2 cellular contexts compared by ENCODE assay signal in the genomic region with DNA sequence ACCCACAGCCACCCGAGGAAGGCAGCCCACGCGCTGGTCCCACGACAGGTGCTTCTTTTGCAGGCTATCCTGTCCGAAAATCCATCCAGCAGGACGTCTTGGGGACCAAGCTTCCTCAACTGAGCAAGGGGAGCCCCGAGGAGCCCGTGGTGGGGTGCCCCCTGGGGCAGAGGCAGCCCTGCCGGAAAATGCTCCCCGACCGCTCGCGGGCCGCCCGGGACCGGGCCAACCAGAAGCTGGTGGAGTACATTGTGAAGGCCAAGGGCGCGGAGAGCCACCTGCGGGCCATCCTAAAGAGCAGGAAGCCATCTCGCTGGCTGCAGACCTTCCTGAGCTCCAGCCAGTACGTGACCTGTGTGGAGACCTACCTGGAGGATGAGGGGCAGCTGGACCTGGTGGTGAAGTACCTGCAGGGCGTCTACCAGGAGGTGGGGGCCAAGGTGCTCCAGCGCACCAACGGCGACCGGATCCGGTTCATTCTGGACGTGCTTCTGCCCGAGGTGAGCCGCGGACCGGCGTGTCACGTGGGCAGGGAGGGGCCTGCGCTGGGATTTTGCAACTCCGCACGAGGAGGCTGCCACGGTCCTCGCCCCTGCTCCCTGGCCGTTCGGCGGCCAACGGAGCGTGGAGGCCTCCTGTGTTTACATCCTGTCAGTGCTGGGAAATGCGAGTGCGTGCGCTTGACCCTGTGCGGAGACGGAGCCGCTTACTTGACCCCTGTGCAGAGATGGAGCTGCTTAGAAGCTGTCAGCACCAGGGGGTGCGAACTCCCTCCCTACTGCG.
TF ChIP-seq lines count a peak whose summit lies in the region.

No MANE protein-coding gene starts in this region.

TF ChIP-seq in K562, 482 proteins besides CTCF, POLR2A, EP300 and RAD21:
- no peak for TF ChIP-seq TEAD4 (IDR thresholded peaks at IDR 0.05; ENCODE audit: low read length)
- no peak for TF ChIP-seq TEAD4 (CRISPR knock-in tag; IDR thresholded peaks at IDR 0.05; ENCODE audit: borderline replicate concordance)
- TF ChIP-seq NEUROD1 (IDR thresholded peaks at IDR 0.05; ENCODE audit: borderline replicate concordance, low read depth, low read length, partially characterized antibody), result no peak
- TF ChIP-seq, protein P1, sequence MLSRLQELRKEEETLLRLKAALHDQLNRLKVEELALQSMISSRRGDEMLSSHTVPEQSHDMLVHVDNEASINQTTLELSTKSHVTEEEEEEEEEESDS (CRISPR knock-in tag; IDR thresholded peaks at IDR 0.05), result no peak
- TF ChIP-seq, protein P2, sequence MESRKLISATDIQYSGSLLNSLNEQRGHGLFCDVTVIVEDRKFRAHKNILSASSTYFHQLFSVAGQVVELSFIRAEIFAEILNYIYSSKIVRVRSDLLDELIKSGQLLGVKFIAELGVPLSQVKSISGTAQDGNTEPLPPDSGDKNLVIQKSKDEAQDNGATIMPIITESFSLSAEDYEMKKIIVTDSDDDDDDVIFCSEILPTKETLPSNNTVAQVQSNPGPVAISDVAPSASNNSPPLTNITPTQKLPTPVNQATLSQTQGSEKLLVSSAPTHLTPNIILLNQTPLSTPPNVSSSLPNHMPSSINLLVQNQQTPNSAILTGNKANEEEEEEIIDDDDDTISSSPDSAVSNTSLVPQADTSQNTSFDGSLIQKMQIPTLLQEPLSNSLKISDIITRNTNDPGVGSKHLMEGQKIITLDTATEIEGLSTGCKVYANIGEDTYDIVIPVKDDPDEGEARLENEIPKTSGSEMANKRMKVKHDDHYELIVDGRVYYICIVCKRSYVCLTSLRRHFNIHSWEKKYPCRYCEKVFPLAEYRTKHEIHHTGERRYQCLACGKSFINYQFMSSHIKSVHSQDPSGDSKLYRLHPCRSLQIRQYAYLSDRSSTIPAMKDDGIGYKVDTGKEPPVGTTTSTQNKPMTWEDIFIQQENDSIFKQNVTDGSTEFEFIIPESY (CRISPR knock-in tag; IDR thresholded peaks at IDR 0.05), result peak; percentile 63
- no peak for TF ChIP-seq MYBL2 (IDR thresholded peaks at IDR 0.05; ENCODE audit: low read depth)
- TF ChIP-seq MYBL2 (CRISPR knock-in tag; IDR thresholded peaks at IDR 0.05; ENCODE audit: borderline replicate concordance), result no peak
- TF ChIP-seq FOXA1 (IDR thresholded peaks at IDR 0.05; ENCODE audit: borderline replicate concordance), result no peak
- TF ChIP-seq, protein P3, sequence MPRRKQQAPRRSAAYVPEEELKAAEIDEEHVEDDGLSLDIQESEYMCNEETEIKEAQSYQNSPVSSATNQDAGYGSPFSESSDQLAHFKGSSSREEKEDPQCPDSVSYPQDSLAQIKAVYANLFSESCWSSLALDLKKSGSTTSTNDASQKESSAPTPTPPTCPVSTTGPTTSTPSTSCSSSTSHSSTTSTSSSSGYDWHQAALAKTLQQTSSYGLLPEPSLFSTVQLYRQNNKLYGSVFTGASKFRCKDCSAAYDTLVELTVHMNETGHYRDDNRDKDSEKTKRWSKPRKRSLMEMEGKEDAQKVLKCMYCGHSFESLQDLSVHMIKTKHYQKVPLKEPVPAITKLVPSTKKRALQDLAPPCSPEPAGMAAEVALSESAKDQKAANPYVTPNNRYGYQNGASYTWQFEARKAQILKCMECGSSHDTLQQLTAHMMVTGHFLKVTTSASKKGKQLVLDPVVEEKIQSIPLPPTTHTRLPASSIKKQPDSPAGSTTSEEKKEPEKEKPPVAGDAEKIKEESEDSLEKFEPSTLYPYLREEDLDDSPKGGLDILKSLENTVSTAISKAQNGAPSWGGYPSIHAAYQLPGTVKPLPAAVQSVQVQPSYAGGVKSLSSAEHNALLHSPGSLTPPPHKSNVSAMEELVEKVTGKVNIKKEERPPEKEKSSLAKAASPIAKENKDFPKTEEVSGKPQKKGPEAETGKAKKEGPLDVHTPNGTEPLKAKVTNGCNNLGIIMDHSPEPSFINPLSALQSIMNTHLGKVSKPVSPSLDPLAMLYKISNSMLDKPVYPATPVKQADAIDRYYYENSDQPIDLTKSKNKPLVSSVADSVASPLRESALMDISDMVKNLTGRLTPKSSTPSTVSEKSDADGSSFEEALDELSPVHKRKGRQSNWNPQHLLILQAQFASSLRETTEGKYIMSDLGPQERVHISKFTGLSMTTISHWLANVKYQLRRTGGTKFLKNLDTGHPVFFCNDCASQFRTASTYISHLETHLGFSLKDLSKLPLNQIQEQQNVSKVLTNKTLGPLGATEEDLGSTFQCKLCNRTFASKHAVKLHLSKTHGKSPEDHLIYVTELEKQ (CRISPR knock-in tag; IDR thresholded peaks at IDR 0.05), result no peak
- TF ChIP-seq RBFOX2 (IDR thresholded peaks at IDR 0.05; ENCODE audit: low read depth, low read length), result peak; percentile 38; the same call in 1 of the 2 replicates
- no peak for TF ChIP-seq PTTG1 (tag; IDR thresholded peaks at IDR 0.05; ENCODE audit: low read depth)
TF ChIP-seq in K562: peak in this region for 2.

TF ChIP-seq in liver, 16 proteins besides CTCF, POLR2A, EP300 and RAD21:
- TF ChIP-seq, protein P2 (IDR thresholded peaks at IDR 0.05), result no peak
- TF ChIP-seq SP1 (IDR thresholded peaks at IDR 0.05) (no peak), GABPA (IDR thresholded peaks at IDR 0.05 in 1 of 2, conservative IDR thresholded peaks at IDR 0.05 in 1 of 2) (no peak), NR2F2 (IDR thresholded peaks at IDR 0.05) (peak; percentile 22), HNF4A (conservative IDR thresholded peaks at IDR 0.05) (no peak), TAF1 (conservative IDR thresholded peaks at IDR 0.05) (no peak), HNF4G (IDR thresholded peaks at IDR 0.05) (no peak), JUND (IDR thresholded peaks at IDR 0.05) (no peak), EGR1 (IDR thresholded peaks at IDR 0.05; ENCODE audit: low read depth in 2 of 2) (no peak), RXRA (IDR thresholded peaks at IDR 0.05) (peak in 1 of 2 donors; percentile 40)
TF ChIP-seq in liver: peak in this region for 2.
